Comparison of ENCODE assay signal across 8 cellular contexts in the genomic region with DNA sequence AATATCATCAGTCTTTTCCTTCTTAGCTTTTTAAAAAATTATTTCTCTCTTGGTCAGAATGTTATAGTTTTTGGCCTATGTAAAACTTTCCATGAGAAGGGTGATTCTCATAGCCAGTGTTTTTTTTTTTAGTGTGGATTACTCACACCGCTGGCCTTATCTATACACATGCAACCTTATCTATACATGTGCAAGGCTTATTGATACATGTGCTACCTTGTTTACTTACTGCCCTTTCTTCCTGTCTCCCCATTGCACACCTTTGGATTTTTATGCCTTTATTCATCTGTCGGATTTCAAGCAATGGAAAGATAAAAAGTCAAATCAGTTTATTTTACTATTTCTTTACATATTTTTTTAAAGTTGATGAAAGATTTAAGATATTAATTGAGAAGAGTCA.
"Had no signal": no experiment of that assay in that cellular context is flagged by ENCODE, and none has a peak within 500 bp of the region (broad histone marks: within the 10 kb centered on the region; RNA-seq: fewer than 3 reads in every experiment).

No MANE protein-coding gene starts in this region.

- FAIRE-seq: G401.6, GM12878, GM12891, GM12892, GM18507, GM19239 had no signal

- ATAC-seq: GM12878 had no signal

- H3K4me3 ChIP-seq: GM12878 had no signal

- DNase-seq: GDM1, GF-D8 had no signal
